In genomic region chr18:46705521-46705920, GRCh38 we compare ENCODE assay signal across 20 cellular contexts. TPM values are rescaled to one million over a fixed set of nuclear protein-coding genes. Genes with fewer than 3 reads are reported as not detected.
"Had no signal": no experiment of that assay in that cellular context is flagged by ENCODE, and none has a peak within 500 bp of the region (broad histone marks: within the 10 kb centered on the region; RNA-seq: fewer than 3 reads in every experiment).

No MANE protein-coding gene starts in this region.

- H3K4me3 Mint-ChIP-seq: activated naive CD4-positive, alpha-beta T cell treated with anti-CD3 and anti-CD28 coated beads, Interleukin-2, amount 50 U/mL, for 24 hours; neural crest cell; stimulated activated memory B cell treated with anti-CD40 and anti-IgM and Interleukin-4, amounts not matched to agents 10 μg/mL and 1 μg/mL and 100 μg/mL, for 72 hours; T-helper 1 cell treated with Interleukin-12 subunit alpha and Interleukin-12 subunit beta and Interleukin-4 antibody, amounts not matched to agents 30 μg/mL and 1 μg/mL, for 36 hours had no signal

- H3K27me3 ChIP-seq: breast epithelium, esophagus muscularis mucosa, gastroesophageal sphincter, sigmoid colon, upper lobe of right lung had no signal

- H3K4me1 Mint-ChIP-seq: neural crest cell; stimulated activated memory B cell treated with anti-CD40 and anti-IgM and Interleukin-4, amounts not matched to agents 10 μg/mL and 1 μg/mL and 100 μg/mL, for 72 hours had no signal

- H3K36me3 ChIP-seq: breast epithelium, esophagus muscularis mucosa, gastroesophageal sphincter, left ventricle myocardium inferior, sigmoid colon, upper lobe of right lung had no signal

- DNase-seq: activated CD4-positive, alpha-beta T cell treated with anti-CD3 and anti-CD28 coated beads, Interleukin-2, amount 50 U/mL, for 4 hours; activated gamma-delta T cell; cerebellar nuclear complex; cortex of kidney; effector CD4-positive, alpha-beta T cell; left ventricle myocardium inferior; mammary epithelial cell; sigmoid colon; stimulated activated CD4-positive, alpha-beta T cell treated with anti-CD3 and anti-CD28 coated beads, Interleukin-4, amount 100 ng/mL, for 24 hours; upper lobe of right lung had no signal

- H3K4me1 ChIP-seq: breast epithelium, esophagus muscularis mucosa, gastroesophageal sphincter, sigmoid colon, upper lobe of right lung had no signal

- ATAC-seq: gastroesophageal sphincter, upper lobe of right lung had no signal

- H3K4me3 ChIP-seq: breast epithelium, esophagus muscularis mucosa, gastroesophageal sphincter, left ventricle myocardium inferior, sigmoid colon, upper lobe of right lung had no signal

- H3K36me3 Mint-ChIP-seq: activated naive CD4-positive, alpha-beta T cell treated with anti-CD3 and anti-CD28 coated beads, Interleukin-2, amount 50 U/mL, for 24 hours; stimulated activated memory B cell treated with anti-CD40 and anti-IgM and Interleukin-4, amounts not matched to agents 10 μg/mL and 1 μg/mL and 100 μg/mL, for 72 hours had no signal

- H3K9me3 ChIP-seq: breast epithelium, esophagus muscularis mucosa, gastroesophageal sphincter, left ventricle myocardium inferior, sigmoid colon, upper lobe of right lung had no signal

- H3K27ac ChIP-seq: breast epithelium, esophagus muscularis mucosa, gastroesophageal sphincter, left ventricle myocardium inferior, sigmoid colon, upper lobe of right lung, VCaP had no signal

- H3K27me3 Mint-ChIP-seq: activated naive CD4-positive, alpha-beta T cell treated with anti-CD3 and anti-CD28 coated beads, Interleukin-2, amount 50 U/mL, for 24 hours; stimulated activated memory B cell treated with anti-CD40 and anti-IgM and Interleukin-4, amounts not matched to agents 10 μg/mL and 1 μg/mL and 100 μg/mL, for 72 hours had no signal

- H3K9me3 Mint-ChIP-seq: activated naive CD4-positive, alpha-beta T cell treated with anti-CD3 and anti-CD28 coated beads, Interleukin-2, amount 50 U/mL, for 24 hours; neural crest cell; stimulated activated memory B cell treated with anti-CD40 and anti-IgM and Interleukin-4, amounts not matched to agents 10 μg/mL and 1 μg/mL and 100 μg/mL, for 72 hours; T-helper 1 cell treated with Interleukin-12 subunit alpha and Interleukin-12 subunit beta and Interleukin-4 antibody, amounts not matched to agents 30 μg/mL and 1 μg/mL, for 36 hours had no signal

RNA-seq across cellular contexts. Expression of gene LOXHD1, which starts 48.5 kb away (rescaled TPM):
- total RNA-seq: activated CD8-positive, alpha-beta memory T cell treated with anti-CD3 and anti-CD28 coated beads for 36 hours; astrocyte; mammary epithelial cell; neural crest cell had no signal

RNA-seq across cellular contexts. Expression of gene ST8SIA5, which starts 51.3 kb away (rescaled TPM):
- total RNA-seq: activated CD8-positive, alpha-beta memory T cell treated with anti-CD3 and anti-CD28 coated beads for 36 hours; mammary epithelial cell; upper lobe of right lung had no signal
